ENCODE assay signal across 10 cellular contexts in the genomic region with DNA sequence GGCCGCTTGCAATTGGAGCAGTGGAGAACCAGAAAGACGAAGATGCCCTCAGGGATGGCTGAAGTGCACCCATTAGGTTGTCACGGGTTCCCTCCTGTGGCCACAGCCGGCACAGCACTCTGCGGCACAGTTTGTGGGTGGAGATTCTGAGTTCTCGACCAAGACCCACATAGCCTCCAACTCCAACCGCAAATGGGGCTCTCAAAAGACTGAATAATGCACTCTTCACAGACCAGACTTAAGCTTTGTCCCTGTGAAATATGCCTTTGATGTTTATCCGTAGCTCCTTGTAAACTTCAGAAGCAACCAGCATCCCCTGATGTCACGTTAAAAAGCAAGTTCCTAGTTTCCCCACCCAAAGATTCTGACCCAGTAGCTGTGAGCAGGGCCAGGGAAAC. TPM values are rescaled to one million over a fixed set of nuclear protein-coding genes. Genes with fewer than 3 reads are reported as not detected.
DNase-seq lines count a peak whose midpoint lies in the region; ATAC-seq and FAIRE-seq lines count a peak whose summit lies in the region.
"Had no signal": no experiment of that assay in that cellular context is flagged by ENCODE, and none has a peak within 500 bp of the region (broad histone marks: within the 10 kb centered on the region; RNA-seq: fewer than 3 reads in every experiment).

No MANE protein-coding gene starts in this region.

- DNase-seq in NCI-H1436 (lab: John Stamatoyannopoulos, UW): peak; percentile 68
- no peak for DNase-seq in NCI-H1436 treated with DMSO at 0.1 percent for 48 hours (lab: John Stamatoyannopoulos, UW)
- DNase-seq in NCI-H1105 treated with DMSO at 0.1 percent for 48 hours (lab: John Stamatoyannopoulos, UW): peak; percentile 69
- peak in 33 of 34 experiments; percentile 11 to 65 (median 49) for DNase-seq in T-cell
- peak in 48 of 56 donors; percentile 5 to 74 (median 40) for DNase-seq in amygdala (lab: John Stamatoyannopoulos, UW)
- DNase-seq in hippocampal formation (lab: John Stamatoyannopoulos, UW): peak; percentile 39 to 42
- DNase-seq in small intestine: peak; percentile 52

- no peaks in the 10 kb centered on the region for H3K4me1 Mint-ChIP-seq in T-cell

- H3K36me3 Mint-ChIP-seq in T-cell: no peaks in the 10 kb centered on the region

- no peaks in the 10 kb centered on the region for H3K9me3 ChIP-seq in small intestine (ENCODE audit: control insufficient read depth, low read depth)

- no peaks in the 10 kb centered on the region for H3K27me3 ChIP-seq in small intestine (ENCODE audit: control insufficient read depth in 2 of 2, insufficient read depth in 2 of 2, low read length in 2 of 2)

- H3K36me3 ChIP-seq in small intestine (ENCODE audit: control insufficient read depth in 2 of 2, insufficient read depth in 2 of 2, low read length in 2 of 2): no peaks in the 10 kb centered on the region

- H3K27ac ChIP-seq in small intestine (ENCODE audit: low read depth in 1 of 2, low read length in 1 of 2): no peak overlapping the region

- no peak overlapping the region for H3K27ac Mint-ChIP-seq in T-cell

- 10 to 11% (median 11%) methylated on average over 9 of the region's 9 CpGs for WGBS in small intestine, 3 donors

- no peaks in the 10 kb centered on the region for H3K9me3 Mint-ChIP-seq in T-cell

- no peak overlapping the region for H3K4me3 ChIP-seq in small intestine (ENCODE audit: low read depth in 1 of 2, low read length in 2 of 2)
- H3K4me3 ChIP-seq: skin epidermis had no signal

- H3K4me1 ChIP-seq in small intestine (ENCODE audit: control insufficient read depth in 2 of 2, insufficient read depth in 1 of 2, low read depth in 1 of 2, low read length in 1 of 2): no peaks in the 10 kb centered on the region

- CTCF ChIA-PET in T-cell (lab: Charles Lee): interaction anchor here (0.9 to 1.6 kb wide), 4 partner anchors 14 to 257 kb away, joined by 3 to 5 read pairs (median 4); partner anchors contain the start of gene NAPB (in 1 of the 2)

- no peak for FAIRE-seq in small intestine (lab: Jason Lieb, UNC)
- FAIRE-seq: A204.1 had no signal

- H3K27me3 Mint-ChIP-seq in T-cell: peaks cover 0 to 6% of the 10 kb centered on the region in 2 donors

- POLR2A ChIA-PET in T-cell (lab: Charles Lee): no interaction called here

- ATAC-seq in HG02642 (IDR thresholded peaks at IDR 0.05; ENCODE audit: poor library complexity, unreplicated experiment) (peak; percentile 80), T-cell (replicated peaks in 1 of 4) (peak; percentile 45 to 59 (median 56))

- H3K4me3 Mint-ChIP-seq in T-cell: no peak overlapping the region

RNA-seq across cellular contexts. Expression of gene CST9, which starts 0.9 kb away (rescaled TPM):
- not detected for total RNA-seq in T-cell
- polyA plus RNA-seq in small intestine: not detected

RNA-seq across cellular contexts. Expression of gene CST3, which starts 31.1 kb away (rescaled TPM):
- 1 to 10 TPM; 5.1 to 9.0 (median 5.3) TPM for total RNA-seq in T-cell
- polyA plus RNA-seq in small intestine: 100 to 1,000 TPM; 443 to 496 (median 444) TPM

RNA-seq across cellular contexts. Expression of gene CST9L, which starts 38.4 kb away (rescaled TPM):
- total RNA-seq in T-cell: not detected
- not detected for polyA plus RNA-seq in small intestine
